16 cellular contexts compared by ENCODE assay signal in genomic region chr12:2384029-2384386, GRCh38.
A peak's percentile ranks its signal among the peaks of the same experiment; 100 is the strongest.
DNase-seq lines count a peak whose midpoint lies in the region; ATAC-seq and TF ChIP-seq lines count a peak whose summit lies in the region.
"Had no signal": no experiment of that assay in that cellular context is flagged by ENCODE, and none has a peak within 500 bp of the region (broad histone marks: within the 10 kb centered on the region; RNA-seq: fewer than 3 reads in every experiment).

No MANE protein-coding gene starts in this region.

- TF ChIP-seq POLR2A in heart left ventricle (IDR thresholded peaks at IDR 0.05), result no peak
- no peak for TF ChIP-seq POLR2A in esophagus muscularis mucosa (IDR thresholded peaks at IDR 0.05; ENCODE audit: low read depth)

- 88 to 97% (median 96%) methylated on average over 6 of the region's 6 CpGs for WGBS in heart left ventricle, 4 donors
- WGBS in esophagus muscularis mucosa, result 90% methylated on average over 6 of the region's 6 CpGs

- no peaks in the 10 kb centered on the region for H3K36me3 ChIP-seq in heart left ventricle
- H3K36me3 ChIP-seq in esophagus muscularis mucosa, result no peaks in the 10 kb centered on the region
- no peaks in the 10 kb centered on the region for H3K36me3 ChIP-seq in muscle layer of duodenum (ENCODE audit: control insufficient read depth in 1 of 2, insufficient read depth in 2 of 2, low read length in 2 of 2)
- H3K36me3 ChIP-seq in thoracic aorta, result no peaks in the 10 kb centered on the region
- H3K36me3 ChIP-seq in effector memory CD4-positive, alpha-beta T cell (ENCODE audit: control insufficient read depth, insufficient read depth, low read length), result no peaks in the 10 kb centered on the region
- H3K36me3 ChIP-seq: BE2C had no signal

- H3K4me1 ChIP-seq in heart left ventricle (peaks cover 3 to 82% (median 52%) of the 10 kb centered on the region in 12 donors), esophagus muscularis mucosa (peaks cover 48 to 72% (median 59%) of the 10 kb centered on the region in 4 donors), muscle layer of duodenum (ENCODE audit: control insufficient read depth in 1 of 2, insufficient read depth in 2 of 2, low read length in 2 of 2) (peaks cover 13 to 24% of the 10 kb centered on the region in 2 donors), thoracic aorta (ENCODE audit: control insufficient read depth in 1 of 2, low read depth in 2 of 2) (peaks cover 30 to 93% of the 10 kb centered on the region in 2 donors)
- H3K4me1 ChIP-seq in effector memory CD4-positive, alpha-beta T cell (ENCODE audit: control insufficient read depth, insufficient read depth, low read length, poor library complexity, severe bottlenecking), result no peaks in the 10 kb centered on the region
- H3K4me1 ChIP-seq: BE2C had no signal

- DNase-seq in heart left ventricle, result no peak
- no peak for DNase-seq in Right ventricle myocardium inferior (ENCODE audit: missing footprints)
- no peak for DNase-seq in esophagus muscularis mucosa (ENCODE audit: extremely low spot score)
- no peak for DNase-seq in thoracic aorta (ENCODE audit: low spot score)
- DNase-seq in LoVo (ENCODE audit: low spot score), result no peak
- no peak for DNase-seq in effector memory CD4-positive, alpha-beta T cell
- DNase-seq: activated naive CD8-positive, alpha-beta T cell treated with anti-CD3 and anti-CD28 coated beads, Interleukin-2, amount 10 ng/mL, durations not matched to agents 7 days and 5 days; BE2C; cortex of kidney; EL; NCI-H1105; NCI-H510A treated with DMSO at 0.1 percent for 48 hours; stimulated activated CD4-positive, alpha-beta T cell treated with anti-CD3 and anti-CD28 coated beads, Interleukin-12 subunit alpha, Interleukin-12 subunit beta, amount 100 ng/mL, for 4 hours had no signal

- no peak for ATAC-seq in heart left ventricle
- ATAC-seq in Right ventricle myocardium inferior, result no peak
- no peak for ATAC-seq in thoracic aorta (ENCODE audit: insufficient number of reproducible peaks, low FRiP score, low read depth)
- no peak for ATAC-seq in GM21381 (IDR thresholded peaks at IDR 0.05; ENCODE audit: unreplicated experiment)

- TF ChIP-seq CTCF in heart left ventricle (IDR thresholded peaks at IDR 0.05) (no peak), esophagus muscularis mucosa (IDR thresholded peaks at IDR 0.05) (no peak), thoracic aorta (IDR thresholded peaks at IDR 0.05) (no peak)

- peak overlapping the region in 11 of 12 donors; percentile 42 to 79 (median 66) for H3K27ac ChIP-seq in heart left ventricle
- peak overlapping the region; percentile 64 to 81 (median 74) for H3K27ac ChIP-seq in esophagus muscularis mucosa (replicated peaks in 1 of 4)
- peak overlapping the region; percentile 79 for H3K27ac ChIP-seq in muscle layer of duodenum (ENCODE audit: low read length)
- peak overlapping the region; percentile 87 to 89 for H3K27ac ChIP-seq in thoracic aorta
- H3K27ac ChIP-seq in effector memory CD4-positive, alpha-beta T cell (ENCODE audit: insufficient read depth, low read length, poor library complexity, severe bottlenecking), result no peak overlapping the region

- H3K4me3 ChIP-seq in heart left ventricle (no peak overlapping the region), esophagus muscularis mucosa (no peak overlapping the region), muscle layer of duodenum (ENCODE audit: low read depth in 1 of 2, low read length in 2 of 2) (no peak overlapping the region), thoracic aorta (no peak overlapping the region)
- H3K4me3 ChIP-seq in effector memory CD4-positive, alpha-beta T cell (ENCODE audit: insufficient read depth, low read depth, low read length, poor library complexity, severe bottlenecking), result no peak overlapping the region

- H3K9me3 ChIP-seq in heart left ventricle (no peaks in the 10 kb centered on the region), esophagus muscularis mucosa (no peaks in the 10 kb centered on the region), muscle layer of duodenum (ENCODE audit: control insufficient read depth in 1 of 2, low read length in 2 of 2) (no peaks in the 10 kb centered on the region), thoracic aorta (no peaks in the 10 kb centered on the region)
- no peaks in the 10 kb centered on the region for H3K9me3 ChIP-seq in effector memory CD4-positive, alpha-beta T cell (ENCODE audit: control insufficient read depth, low read length)
- H3K9me3 ChIP-seq: BE2C, Caco-2 had no signal

- TF ChIP-seq EP300 in esophagus muscularis mucosa (IDR thresholded peaks at IDR 0.05), result no peak

- intact Hi-C loops in heart left ventricle (cut with DNase I) (loop anchor here in 6 of 10 donors (5.0 to 10.0 kb wide), 3 partner anchors 82 to 201 kb away; no protein-coding TSS in a partner anchor), Right ventricle myocardium inferior (cut with DNase I) (loop anchor here (5.0 to 10.0 kb wide), 2 partner anchors 47 to 589 kb away; no protein-coding TSS in a partner anchor), esophagus muscularis mucosa (cut with DNase I) (no loop called here)

- H3K27me3 ChIP-seq in heart left ventricle (no peaks in the 10 kb centered on the region), esophagus muscularis mucosa (no peaks in the 10 kb centered on the region), muscle layer of duodenum (ENCODE audit: low read depth, low read length) (no peaks in the 10 kb centered on the region), thoracic aorta (replicated peaks; ENCODE audit: insufficient read depth) (no peaks in the 10 kb centered on the region)
- no peaks in the 10 kb centered on the region for H3K27me3 ChIP-seq in effector memory CD4-positive, alpha-beta T cell (replicated peaks; ENCODE audit: control insufficient read depth, insufficient read depth, low read length, poor library complexity, severe bottlenecking)
